Comparison of ENCODE assay signal across 22 cellular contexts in genomic region chr1:176994926-176995596, GRCh38.
DNase-seq lines count a peak whose midpoint lies in the region; ATAC-seq and TF ChIP-seq lines count a peak whose summit lies in the region.
"Had no signal": no experiment of that assay in that cellular context is flagged by ENCODE, and none has a peak within 500 bp of the region (broad histone marks: within the 10 kb centered on the region; RNA-seq: fewer than 3 reads in every experiment).

No MANE protein-coding gene starts in this region.

- H3K27ac ChIP-seq in foreskin keratinocyte, result no peak overlapping the region
- H3K27ac ChIP-seq: 22Rv1, PC-9, SJCRH30 had no signal

- no peak for TF ChIP-seq CTCF in choroid plexus epithelial cell (conservative IDR thresholded peaks at IDR 0.05; ENCODE audit: low read depth, low read length)
- TF ChIP-seq CTCF in foreskin keratinocyte (conservative IDR thresholded peaks at IDR 0.05), result no peak
- no peak for TF ChIP-seq CTCF in type B pancreatic cell (conservative IDR thresholded peaks at IDR 0.05)

- no peak overlapping the region for H3K4me3 ChIP-seq in choroid plexus epithelial cell (ENCODE audit: low read depth, low read length)
- H3K4me3 ChIP-seq: GM23338, PC-9, SJCRH30 had no signal

- peaks cover 13% of the 10 kb centered on the region for H3K27me3 Mint-ChIP-seq in type B pancreatic cell

- peak; percentile 35 for ATAC-seq in foreskin keratinocyte
- no peak for ATAC-seq in HG02610 (IDR thresholded peaks at IDR 0.05; ENCODE audit: unreplicated experiment)
- ATAC-seq: GM23338, HepG2 had no signal

- H3K4me1 Mint-ChIP-seq in type B pancreatic cell (ENCODE audit: unreplicated experiment), result peaks cover 32% of the 10 kb centered on the region
- H3K4me1 Mint-ChIP-seq: B cell had no signal

- H3K27ac Mint-ChIP-seq in type B pancreatic cell, result peak overlapping the region; percentile 22
- H3K27ac Mint-ChIP-seq: B cell, GM23338 had no signal

- H3K9me3 Mint-ChIP-seq in type B pancreatic cell, result no peaks in the 10 kb centered on the region
- H3K9me3 Mint-ChIP-seq: GM23338 had no signal

- no peaks in the 10 kb centered on the region for H3K27me3 ChIP-seq in foreskin keratinocyte
- H3K27me3 ChIP-seq: SJCRH30 had no signal

- H3K4me3 Mint-ChIP-seq in type B pancreatic cell, result no peak overlapping the region
- H3K4me3 Mint-ChIP-seq: B cell, GM23338 had no signal

- H3K4me1 ChIP-seq in foreskin keratinocyte, result peaks cover 28% of the 10 kb centered on the region
- H3K4me1 ChIP-seq: SJCRH30 had no signal

- DNase-seq in NCI-H82 (lab: John Stamatoyannopoulos, UW), result peak; percentile 39
- DNase-seq in NCI-H82 treated with DMSO at 0.1 percent for 48 hours (lab: John Stamatoyannopoulos, UW; ENCODE audit: unreplicated experiment), result no peak
- peak; percentile 1 for DNase-seq in choroid plexus epithelial cell (ENCODE audit: low read depth)
- DNase-seq in foreskin keratinocyte, result peak; percentile 75 to 89
- no peak for DNase-seq in type B pancreatic cell (ENCODE audit: extremely low spot score, unreplicated experiment)
- no peak for DNase-seq in GF-D8 (lab: John Stamatoyannopoulos, UW)
- no peak for DNase-seq in T-helper 2 cell
- DNase-seq: DMS 273 treated with DMSO at 0.1 percent for 48 hours, DND-41, GDM1, KBM-7, MV-4-11, NCI-H1694 treated with DMSO at 0.1 percent for 48 hours, NCI-H510A, NCI-H774, PC-9, SJCRH30 had no signal

- H3K36me3 Mint-ChIP-seq in type B pancreatic cell, result peaks cover 3% of the 10 kb centered on the region

Comparison
In these comparisons a context has a peak if more than half of its experiments do, and no peak if none do; other contexts are left out.
1. DNase-seq: peak in NCI-H82 (single experiment), choroid plexus epithelial cell (single experiment) and foreskin keratinocyte (2 of 2); none in NCI-H82 treated with DMSO at 0.1 percent for 48 hours (single experiment), type B pancreatic cell (single experiment), GF-D8 (single experiment) and T-helper 2 cell (0 of 5).